1 cellular context compared by ENCODE assay signal in the genomic region with DNA sequence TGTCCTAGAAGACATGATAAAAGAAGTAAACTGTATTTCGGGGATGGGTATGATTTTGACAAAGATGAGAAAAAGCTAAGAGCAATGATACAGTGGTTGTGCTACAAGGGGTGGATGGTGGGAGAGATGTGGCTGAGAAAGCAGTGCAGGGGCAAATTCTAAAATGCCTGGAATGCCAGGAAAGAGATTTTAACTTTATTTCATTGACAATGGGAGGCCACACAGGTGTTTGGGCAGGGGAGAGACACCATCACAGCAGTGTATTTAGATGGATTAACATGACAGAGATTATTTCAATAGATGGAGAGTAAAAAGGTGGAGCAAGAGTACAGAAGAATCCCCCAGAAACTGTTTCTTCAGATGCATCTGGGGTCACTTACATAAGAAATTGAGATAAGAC.
TF ChIP-seq lines count a peak whose summit lies in the region.

No MANE protein-coding gene starts in this region.

TF ChIP-seq in WTC11, 78 proteins besides CTCF, POLR2A, EP300 and RAD21 (continued from another document):
- TF ChIP-seq ARID4B (CRISPR knock-in tag; IDR thresholded peaks at IDR 0.05; ENCODE audit: borderline replicate concordance): no peak
- TF ChIP-seq, protein P1, sequence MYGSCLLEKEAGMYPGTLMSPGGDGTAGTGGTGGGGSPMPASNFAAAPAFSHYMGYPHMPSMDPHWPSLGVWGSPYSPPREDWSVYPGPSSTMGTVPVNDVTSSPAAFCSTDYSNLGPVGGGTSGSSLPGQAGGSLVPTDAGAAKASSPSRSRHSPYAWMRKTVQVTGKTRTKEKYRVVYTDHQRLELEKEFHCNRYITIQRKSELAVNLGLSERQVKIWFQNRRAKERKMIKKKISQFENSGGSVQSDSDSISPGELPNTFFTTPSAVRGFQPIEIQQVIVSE (CRISPR knock-in tag; IDR thresholded peaks at IDR 0.05; ENCODE audit: borderline replicate concordance): no peak
- TF ChIP-seq RELA (CRISPR knock-in tag; IDR thresholded peaks at IDR 0.05; ENCODE audit: borderline replicate concordance): no peak
